ENCODE assay signal across 9 cellular contexts in the genomic region with DNA sequence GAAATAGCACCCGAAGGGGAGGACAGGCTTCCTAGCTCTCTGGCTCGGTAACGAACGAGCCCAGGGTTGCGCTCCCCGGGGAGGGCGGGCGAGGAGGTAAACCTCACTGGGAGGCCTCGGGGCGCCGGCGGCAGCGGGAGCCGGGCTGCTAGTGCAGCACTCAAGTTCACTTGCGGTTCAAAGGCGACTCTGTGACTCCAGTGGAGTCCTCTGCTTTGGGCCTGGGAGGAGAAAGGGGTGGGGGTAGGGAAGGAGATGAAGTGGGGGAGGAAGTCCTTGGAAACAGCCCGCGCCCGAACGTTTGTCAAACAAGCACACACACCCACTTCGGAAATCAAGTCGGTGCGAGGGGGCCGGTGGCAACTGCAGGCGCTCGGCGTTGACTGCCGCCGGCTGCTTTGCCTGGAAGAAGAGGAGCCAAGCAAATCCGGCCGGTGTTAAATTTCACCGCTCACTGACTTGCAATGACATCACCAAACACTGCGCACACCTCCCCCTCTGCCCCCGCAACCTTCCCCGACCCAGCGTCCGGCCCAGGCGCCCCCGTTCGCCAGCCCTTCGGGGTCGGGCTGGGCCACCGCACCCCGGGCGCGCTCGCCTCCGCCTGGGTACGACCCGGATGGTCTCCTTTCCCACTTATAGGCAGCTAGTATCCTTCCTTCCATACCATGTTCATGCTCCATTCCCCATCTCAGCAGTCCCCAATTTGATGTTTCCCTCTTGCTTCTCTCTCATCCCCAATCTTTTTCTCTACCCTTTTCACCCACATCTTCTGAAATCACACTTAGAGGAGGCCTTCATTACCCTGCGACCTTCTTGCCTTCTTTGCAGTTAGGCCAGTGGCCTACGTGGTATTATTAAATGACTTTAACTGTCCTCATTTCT. TPM values are rescaled to one million over a fixed set of nuclear protein-coding genes. Genes with fewer than 3 reads are reported as not detected.
DNase-seq lines count a peak whose midpoint lies in the region; ATAC-seq and TF ChIP-seq lines count a peak whose summit lies in the region.
"Had no signal": no experiment of that assay in that cellular context is flagged by ENCODE, and none has a peak within 500 bp of the region (broad histone marks: within the 10 kb centered on the region; RNA-seq: fewer than 3 reads in every experiment).

A gene (minus strand): TSS at position 202 of the 885 bp plus-strand sequence. CDS start 376 bp downstream, outside the sequence.

- peaks cover 4% of the 10 kb centered on the region for H3K4me1 Mint-ChIP-seq in CD4-positive, alpha-beta T cell (ENCODE audit: low read depth)

- H3K36me3 ChIP-seq in GM06990 (ENCODE audit: control insufficient read depth, insufficient read depth, low read length) = no peaks in the 10 kb centered on the region
- no peaks in the 10 kb centered on the region for H3K36me3 ChIP-seq in body of pancreas (replicated peaks in 1 of 2; ENCODE audit: insufficient read depth in 1 of 2, low read depth in 2 of 2)
- no peaks in the 10 kb centered on the region for H3K36me3 ChIP-seq in skeletal muscle satellite cell (ENCODE audit: insufficient read depth, low read length)

- H3K27me3 Mint-ChIP-seq in CD4-positive, alpha-beta T cell = peaks cover 32% of the 10 kb centered on the region

- H3K4me2 ChIP-seq in skeletal muscle satellite cell (ENCODE audit: low read length) = peak within 1 kb of the TSS; percentile 94

- no peak within 1 kb of the TSS for H3K4me3 Mint-ChIP-seq in CD4-positive, alpha-beta T cell

- no peak within 1 kb of the TSS for H3K27ac ChIP-seq in body of pancreas
- no peak within 1 kb of the TSS for H3K27ac ChIP-seq in CD4-positive, alpha-beta T cell (ENCODE audit: low read depth, low read length)
- H3K27ac ChIP-seq: SK-N-MC had no signal

- intact Hi-C loops in body of pancreas (cut with DNase I) = no loop called here
- intact Hi-C loops in CD4-positive, alpha-beta T cell (cut with DNase I, micrococcal nuclease) = no loop called here

- H3K36me3 Mint-ChIP-seq in CD4-positive, alpha-beta T cell (ENCODE audit: low read depth) = no peaks in the 10 kb centered on the region

- POLR2A ChIA-PET in CD4-positive, alpha-beta T cell (lab: Charles Lee) = no interaction called here

- no peak for TF ChIP-seq POLR2A in body of pancreas (IDR thresholded peaks at IDR 0.05)

- CTCF ChIA-PET in CD4-positive, alpha-beta T cell (lab: Charles Lee) = no interaction called here

- no peak within 1 kb of the TSS for H3K4me3 ChIP-seq in GM06990 (replicated peaks; ENCODE audit: low read depth, low read length)
- H3K4me3 ChIP-seq in body of pancreas = peak within 1 kb of the TSS in 1 of 2 donors; percentile 1
- peak within 1 kb of the TSS; percentile 69 for H3K4me3 ChIP-seq in skeletal muscle satellite cell (ENCODE audit: low read length)
- H3K4me3 ChIP-seq: SK-N-MC had no signal

- DNase-seq in GM06990 (ENCODE audit: extremely low read depth, insufficient read length) (peak; percentile 18), MV-4-11 (lab: John Stamatoyannopoulos, UW) (peak; percentile 25), body of pancreas (peak in 3 of 4 donors; percentile 14 to 39 (median 20)), iPS-NIHi7 (ENCODE audit: extremely low spot score) (peak; percentile 85), NK-92 (lab: John Stamatoyannopoulos, UW; ENCODE audit: unreplicated experiment) (no peak)
- no peak for DNase-seq in CD4-positive, alpha-beta T cell

- H3K27ac Mint-ChIP-seq in CD4-positive, alpha-beta T cell = no peak within 1 kb of the TSS

- 10 to 15% methylated on average over 37 to 52 of the region's 52 CpGs for WGBS in body of pancreas, 2 donors

- H3K4me1 ChIP-seq in body of pancreas (peaks cover 23% of the 10 kb centered on the region), skeletal muscle satellite cell (ENCODE audit: control insufficient read depth, insufficient read depth, low read length) (peaks cover 20% of the 10 kb centered on the region)

- H3K27me3 ChIP-seq in GM06990 (replicated peaks; ENCODE audit: control insufficient read depth, insufficient read depth, low read length) (peaks cover 2% of the 10 kb centered on the region), body of pancreas (peaks cover 0 to 14% of the 10 kb centered on the region in 2 donors), skeletal muscle satellite cell (ENCODE audit: control insufficient read depth, insufficient read depth, low read length) (peaks cover 7% of the 10 kb centered on the region)
- H3K27me3 ChIP-seq in CD4-positive, alpha-beta T cell (ENCODE audit: control insufficient read depth, insufficient read depth, low read length) = peaks cover 39% of the 10 kb centered on the region

- H3K9me3 ChIP-seq in body of pancreas = no peaks in the 10 kb centered on the region
- H3K9me3 ChIP-seq in skeletal muscle satellite cell (replicated peaks; ENCODE audit: low read length) = no peaks in the 10 kb centered on the region
- no peaks in the 10 kb centered on the region for H3K9me3 ChIP-seq in CD4-positive, alpha-beta T cell (ENCODE audit: control insufficient read depth, low read length)

- TF ChIP-seq CTCF in GM06990 (IDR thresholded peaks at IDR 0.05; ENCODE audit: insufficient read depth, low read length, poor library complexity, severe bottlenecking) = no peak
- TF ChIP-seq CTCF in body of pancreas (IDR thresholded peaks at IDR 0.05) = no peak
- TF ChIP-seq CTCF in CD4-positive, alpha-beta T cell (IDR thresholded peaks at IDR 0.05) = no peak

- H3K9ac ChIP-seq in skeletal muscle satellite cell (ENCODE audit: low read depth, low read length) = peak within 1 kb of the TSS; percentile 55

- H3K9me3 Mint-ChIP-seq in CD4-positive, alpha-beta T cell = no peaks in the 10 kb centered on the region

- ATAC-seq in body of pancreas = peak; percentile 46
- ATAC-seq in CD4-positive, alpha-beta T cell (ENCODE audit: poor library complexity) = no peak
- no peak for ATAC-seq in GM19455 (IDR thresholded peaks at IDR 0.05; ENCODE audit: unreplicated experiment)

RNA-seq across cellular contexts. Expression of the gene that starts here (rescaled TPM):
- total RNA-seq in body of pancreas = under 1 TPM in 1 of 2 donors, not detected in 1; under 0.01 TPM
- under 0.01 TPM in 2 replicates for total RNA-seq in skeletal muscle satellite cell (2012; rRNA removed)
- total RNA-seq in CD4-positive, alpha-beta T cell = under 1 TPM in 1 of 2 experiments, not detected in 1; 0.25 TPM

Comparison
In these comparisons a context has a peak if more than half of its experiments do, and no peak if none do; other contexts are left out.
1. Peak in DNase-seq and ATAC-seq in body of pancreas; RNA of the gene not detected or under 1 TPM.
2. DNase-seq: peak in GM06990 (single experiment), MV-4-11 (single experiment) and iPS-NIHi7 (single experiment); none in NK-92 (single experiment) and CD4-positive, alpha-beta T cell (0 of 10).